In genomic region chr1:56378376-56379070, GRCh38 we compare ENCODE assay signal across 13 cellular contexts.
DNase-seq lines count a peak whose midpoint lies in the region; ATAC-seq and TF ChIP-seq lines count a peak whose summit lies in the region.
"Had no signal": no experiment of that assay in that cellular context is flagged by ENCODE, and none has a peak within 500 bp of the region (broad histone marks: within the 10 kb centered on the region; RNA-seq: fewer than 3 reads in every experiment).

No MANE protein-coding gene starts in this region.

- peak overlapping the region; percentile 22; the same call in 1 of the 2 replicates for H3K27ac ChIP-seq in VCaP
- no peak overlapping the region for H3K27ac ChIP-seq in prostate gland
- H3K27ac ChIP-seq in gastrocnemius medialis = no peak overlapping the region

- in situ Hi-C loops in gastrocnemius medialis (cut with MboI; ENCODE audit: low sequenced_read_pairs in 4 of 4) = no loop called here

- no peaks in the 10 kb centered on the region for H3K9me3 ChIP-seq in prostate gland
- no peaks in the 10 kb centered on the region for H3K9me3 ChIP-seq in gastrocnemius medialis

- H3K27me3 ChIP-seq in prostate gland (replicated peaks; ENCODE audit: insufficient read depth) (no peaks in the 10 kb centered on the region), gastrocnemius medialis (no peaks in the 10 kb centered on the region)

- peak; percentile 72 for DNase-seq in DMS153 treated with DMSO at 0.1 percent for 48 hours (lab: John Stamatoyannopoulos, UW; ENCODE audit: unreplicated experiment)
- DNase-seq in NCI-H1694 (lab: John Stamatoyannopoulos, UW) = peak; percentile 73
- DNase-seq in prostate gland (ENCODE audit: low spot score) = peak; percentile 26
- DNase-seq in H4 (ENCODE audit: low spot score) = no peak
- no peak for DNase-seq in NCI-H345 treated with DMSO at 0.1 percent for 48 hours (lab: John Stamatoyannopoulos, UW; ENCODE audit: unreplicated experiment)
- no peak for DNase-seq in gastrocnemius medialis
- DNase-seq: activated CD4-positive, alpha-beta memory T cell treated with anti-CD3 and anti-CD28 coated beads, Interleukin-2, amount 10 ng/mL, durations not matched to agents 7 days and 5 days; cerebellar nuclear complex; H9; left ventricle myocardium superior; NCI-H345 had no signal

- no peak for TF ChIP-seq POLR2A in prostate gland (IDR thresholded peaks at IDR 0.05)
- TF ChIP-seq POLR2A in gastrocnemius medialis (IDR thresholded peaks at IDR 0.05) = no peak

- H3K36me3 ChIP-seq in prostate gland (no peaks in the 10 kb centered on the region), gastrocnemius medialis (no peaks in the 10 kb centered on the region)

- WGBS in prostate gland = 16% methylated on average over 6 of the region's 6 CpGs

- TF ChIP-seq CTCF in VCaP (conservative IDR thresholded peaks at IDR 0.05) = peak; percentile 42
- peak in 1 of 4 experiments; percentile 15 for TF ChIP-seq CTCF in prostate gland (IDR thresholded peaks at IDR 0.05)
- TF ChIP-seq CTCF in gastrocnemius medialis (IDR thresholded peaks at IDR 0.05 in 4 of 5, conservative IDR thresholded peaks at IDR 0.05 in 1 of 5) = no peak

- H3K4me1 ChIP-seq in prostate gland (replicated peaks) = no peaks in the 10 kb centered on the region
- peaks cover 42 to 45% of the 10 kb centered on the region in 2 donors for H3K4me1 ChIP-seq in gastrocnemius medialis

- intact Hi-C loops in prostate gland (cut with DNase I) (loop anchor here (5.0 to 10.0 kb wide), 2 partner anchors 199 to 394 kb away; partner anchors contain the start of gene PLPP3), gastrocnemius medialis (cut with DNase I; ENCODE audit: low total_unique reads) (loop anchor here (5.0 kb wide), 1 partner anchor 181 kb away; no protein-coding TSS in a partner anchor)

- no peak overlapping the region for H3K4me3 ChIP-seq in prostate gland
- H3K4me3 ChIP-seq in gastrocnemius medialis = no peak overlapping the region

- no peak for ATAC-seq in gastrocnemius medialis
- ATAC-seq: left ventricle myocardium superior, Panc1 had no signal

Comparison
In these comparisons a context has a peak if more than half of its experiments do, and no peak if none do; other contexts are left out.
1. DNase-seq: peak in DMS153 treated with DMSO at 0.1 percent for 48 hours (single experiment), NCI-H1694 (single experiment) and prostate gland (single experiment); none in H4 (single experiment), NCI-H345 treated with DMSO at 0.1 percent for 48 hours (single experiment) and gastrocnemius medialis (0 of 2).